16 cellular contexts compared by ENCODE assay signal in the genomic region with DNA sequence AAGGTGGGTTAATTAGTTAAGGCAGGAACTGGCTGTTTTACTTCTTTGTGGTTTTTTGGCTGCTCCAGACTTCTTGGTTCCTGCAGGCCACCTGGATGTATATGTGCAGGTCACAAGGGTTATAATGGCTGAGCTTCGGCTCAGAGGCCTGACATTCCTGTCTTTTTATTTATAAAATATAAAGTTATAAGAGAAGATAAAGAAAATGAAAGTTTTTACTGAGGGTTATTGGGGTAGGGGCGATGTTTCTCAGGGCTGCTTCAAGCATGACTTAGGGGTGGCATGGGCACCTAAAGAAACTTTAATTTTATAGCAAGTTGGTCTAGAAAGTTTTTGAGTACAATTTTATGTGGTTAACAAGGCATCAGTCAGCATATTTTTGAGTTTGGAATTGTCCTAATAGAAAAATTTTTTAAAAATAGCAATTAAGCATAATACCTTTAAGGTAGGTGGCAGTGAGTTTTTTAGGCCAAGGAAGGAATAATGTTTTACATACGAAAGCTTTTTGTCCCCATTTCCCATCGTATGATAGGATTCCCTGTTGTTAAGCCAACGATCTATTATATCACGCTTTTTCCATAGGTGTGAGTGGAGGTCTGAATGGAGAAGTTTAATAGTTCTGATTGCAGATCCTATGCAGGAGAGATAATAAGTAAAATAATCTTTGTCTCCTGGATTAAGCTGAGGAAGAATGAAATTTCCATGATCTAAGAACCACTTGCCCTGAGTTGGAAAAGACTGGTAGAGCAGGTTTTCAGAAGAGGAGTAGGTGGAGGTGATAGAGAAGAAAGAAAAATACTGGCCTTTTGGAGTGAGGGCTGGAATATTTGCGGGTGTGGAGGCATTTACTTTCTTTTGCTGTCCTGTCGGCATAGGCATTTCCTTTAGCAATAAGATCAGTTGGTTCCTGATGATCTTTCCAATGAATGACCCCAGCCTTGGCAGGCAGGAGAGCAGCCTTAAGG. TPM values are rescaled to one million over a fixed set of nuclear protein-coding genes. Genes with fewer than 3 reads are reported as not detected.
DNase-seq lines count a peak whose midpoint lies in the region; ATAC-seq and TF ChIP-seq lines count a peak whose summit lies in the region.
"Had no signal": no experiment of that assay in that cellular context is flagged by ENCODE, and none has a peak within 500 bp of the region (broad histone marks: within the 10 kb centered on the region; RNA-seq: fewer than 3 reads in every experiment).

No MANE protein-coding gene starts in this region.

- H4K20me1 ChIP-seq in BLaER1: no peaks in the 10 kb centered on the region

- peaks cover 16% of the 10 kb centered on the region; the same call in 1 of the 2 replicates for H3K9me3 ChIP-seq in BLaER1
- no peaks in the 10 kb centered on the region for H3K9me3 ChIP-seq in adipocyte (ENCODE audit: control insufficient read depth, low read length)
- no peaks in the 10 kb centered on the region for H3K9me3 ChIP-seq in parathyroid adenoma (ENCODE audit: control insufficient read depth, low read length)
- no peaks in the 10 kb centered on the region for H3K9me3 ChIP-seq in lower lobe of right lung
- H3K9me3 ChIP-seq: Peyer's patch had no signal

- H3K4me3 ChIP-seq in BLaER1 (no peak overlapping the region), adipocyte (ENCODE audit: low read length) (peak overlapping the region; percentile 15), parathyroid adenoma (ENCODE audit: low read depth, low read length) (no peak overlapping the region), lower lobe of right lung (no peak overlapping the region)
- H3K4me3 ChIP-seq: Peyer's patch had no signal

- TF ChIP-seq CTCF in parathyroid adenoma (IDR thresholded peaks at IDR 0.05) (no peak), lower lobe of right lung (IDR thresholded peaks at IDR 0.05) (no peak)

- intact Hi-C loops in lower lobe of right lung (cut with DNase I): no loop called here

- H3K9ac ChIP-seq in BLaER1 (no peak overlapping the region), adipocyte (ENCODE audit: low read length) (peak overlapping the region; percentile 47), parathyroid adenoma (no peak overlapping the region)

- H3K36me3 ChIP-seq in BLaER1 (no peaks in the 10 kb centered on the region), adipocyte (ENCODE audit: control insufficient read depth, insufficient read depth, low read length, severe bottlenecking) (no peaks in the 10 kb centered on the region), parathyroid adenoma (ENCODE audit: control insufficient read depth, insufficient read depth, low read length) (no peaks in the 10 kb centered on the region), lower lobe of right lung (no peaks in the 10 kb centered on the region)
- H3K36me3 ChIP-seq: Peyer's patch had no signal

- H3K27me3 ChIP-seq in BLaER1 (no peaks in the 10 kb centered on the region), adipocyte (replicated peaks; ENCODE audit: control insufficient read depth, insufficient read depth, low read length) (no peaks in the 10 kb centered on the region), parathyroid adenoma (ENCODE audit: control insufficient read depth, insufficient read depth, low read length) (no peaks in the 10 kb centered on the region), lower lobe of right lung (ENCODE audit: low read depth) (no peaks in the 10 kb centered on the region)
- H3K27me3 ChIP-seq: Peyer's patch had no signal

- H3K27ac ChIP-seq in BLaER1 (peak overlapping the region; percentile 44), parathyroid adenoma (peak overlapping the region; percentile 78), lower lobe of right lung (no peak overlapping the region)
- H3K27ac ChIP-seq: Peyer's patch had no signal

- peak overlapping the region; percentile 68 for H2AFZ ChIP-seq in parathyroid adenoma

- DNase-seq in HT-29 (ENCODE audit: low spot score): peak; percentile 64
- DNase-seq in adipocyte (ENCODE audit: low read depth): no peak
- DNase-seq in SKM-1 treated with dmso at 0.1 percent for 144 hours (lab: John Stamatoyannopoulos, UW; ENCODE audit: unreplicated experiment): no peak
- DNase-seq in lower lobe of right lung: no peak
- DNase-seq: CD8-positive, alpha-beta T cell; NCI-H1048; NCI-H345; Peyer's patch; Right ventricle myocardium superior had no signal

- peak overlapping the region; percentile 49 for H3K4me2 ChIP-seq in BLaER1
- no peak overlapping the region for H3K4me2 ChIP-seq in parathyroid adenoma (ENCODE audit: low read length)

- no peak for ATAC-seq in GM19023 (IDR thresholded peaks at IDR 0.05; ENCODE audit: unreplicated experiment)
- no peak for ATAC-seq in GM18907 (IDR thresholded peaks at IDR 0.05; ENCODE audit: unreplicated experiment)
- ATAC-seq in lower lobe of right lung: no peak
- ATAC-seq: CD8-positive, alpha-beta T cell; HCT116 had no signal

- H3K4me1 ChIP-seq in BLaER1 (peaks cover 22% of the 10 kb centered on the region), adipocyte (ENCODE audit: control insufficient read depth, insufficient read depth, low read length) (peaks cover 30% of the 10 kb centered on the region), parathyroid adenoma (peaks cover 18% of the 10 kb centered on the region), lower lobe of right lung (no peaks in the 10 kb centered on the region)
- H3K4me1 ChIP-seq: Peyer's patch had no signal

- no peaks in the 10 kb centered on the region for H3K79me2 ChIP-seq in parathyroid adenoma

RNA-seq across cellular contexts. Expression of gene STRIT1, which starts 10.1 kb away (rescaled TPM):
- not detected in 2 replicates for total RNA-seq in HT-29 (2014; rRNA removed; shearing (Covaris generic))
- total RNA-seq in lower lobe of right lung: not detected
- total RNA-seq: A673; CD8-positive, alpha-beta T cell; M059J; Peyer's patch; Right ventricle myocardium superior had no signal
